ENCODE assay signal across 12 cellular contexts in genomic region chr6:164756142-164756541, GRCh38.
"Had no signal": no experiment of that assay in that cellular context is flagged by ENCODE, and none has a peak within 500 bp of the region (broad histone marks: within the 10 kb centered on the region; RNA-seq: fewer than 3 reads in every experiment).

No MANE protein-coding gene starts in this region.

- H3K4me3 ChIP-seq: ascending aorta, gastrocnemius medialis, right atrium auricular region, smooth muscle cell, thyroid gland, uterus had no signal

- H3K27ac ChIP-seq: ascending aorta, epithelial cell of prostate, gastrocnemius medialis, right atrium auricular region, thyroid gland, uterus had no signal

- ATAC-seq: activated T-cell treated with anti-CD3 and anti-CD28 coated beads, Interleukin-2, amount 50 U/mL, for 72 hours; effector memory CD8-positive, alpha-beta T cell; gastrocnemius medialis had no signal

- H3K9me3 ChIP-seq: ascending aorta, right atrium auricular region, thyroid gland, uterus had no signal

- H3K27me3 ChIP-seq: ascending aorta, gastrocnemius medialis, right atrium auricular region, thyroid gland, uterus had no signal

- DNase-seq: activated CD4-positive, alpha-beta T cell treated with anti-CD3 and anti-CD28 coated beads for 1 hour; activated CD4-positive, alpha-beta T cell treated with anti-CD3 and anti-CD28 coated beads, Interleukin-2, amount 50 U/mL, for 48 hours; activated naive CD4-positive, alpha-beta T cell; activated T-cell treated with anti-CD3 and anti-CD28 coated beads, Interleukin-2, amount 50 U/mL, for 72 hours; effector memory CD8-positive, alpha-beta T cell; gastrocnemius medialis; thyroid gland; uterus had no signal

- H3K4me1 ChIP-seq: ascending aorta, gastrocnemius medialis, right atrium auricular region, thyroid gland, uterus had no signal

- H3K36me3 ChIP-seq: ascending aorta, gastrocnemius medialis, right atrium auricular region, thyroid gland, uterus had no signal
